Comparison of ENCODE assay signal across 8 cellular contexts in the genomic region with DNA sequence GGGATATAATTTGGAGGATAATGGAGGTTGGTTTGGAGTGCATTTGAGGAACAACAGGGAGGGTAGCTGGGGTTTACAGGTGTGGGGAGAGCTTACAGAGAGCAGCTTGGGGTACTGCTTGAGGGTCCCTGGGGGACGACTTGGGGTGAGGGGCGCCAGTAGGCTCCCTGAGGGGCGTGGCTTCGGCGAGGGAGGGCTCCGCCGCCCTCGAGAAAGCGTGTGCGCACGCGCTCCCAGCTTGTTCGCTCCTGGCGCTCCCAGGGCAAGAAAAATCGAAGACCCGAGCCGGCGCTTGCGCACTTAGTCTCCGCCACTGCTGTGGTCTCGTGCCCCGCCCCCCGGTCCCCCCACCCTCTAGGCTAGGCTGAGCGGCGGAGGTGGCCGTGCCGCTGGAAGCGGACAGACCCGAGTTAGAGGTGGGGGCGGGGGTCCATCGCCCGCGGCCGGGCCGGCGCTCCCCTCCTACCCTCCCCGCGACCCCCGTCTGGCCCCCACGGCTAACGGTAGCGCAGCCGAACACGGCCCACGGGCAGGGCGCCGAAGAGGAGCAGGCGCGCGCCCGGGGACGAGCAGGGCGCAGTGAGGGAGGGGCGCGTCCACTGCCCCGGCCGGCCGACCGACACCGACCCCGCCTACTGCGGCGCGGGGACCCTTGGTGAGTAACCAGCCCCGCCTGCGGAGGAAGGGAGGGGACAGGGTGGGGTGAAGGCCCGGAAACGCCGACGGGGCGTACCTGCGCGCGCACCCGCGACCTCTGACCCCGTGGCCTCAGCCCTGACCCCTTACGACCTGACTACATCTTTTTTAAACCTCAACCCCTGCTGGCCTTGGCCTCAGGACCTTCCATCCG. TPM values are rescaled to one million over a fixed set of nuclear protein-coding genes. Genes with fewer than 3 reads are reported as not detected.
A peak's percentile ranks its signal among the peaks of the same experiment; 100 is the strongest.
DNase-seq lines count a peak whose midpoint lies in the region; ATAC-seq, FAIRE-seq and TF ChIP-seq lines count a peak whose summit lies in the region.

No MANE protein-coding gene starts in this region.

- H3K9me3 Mint-ChIP-seq in activated naive CD4-positive, alpha-beta T cell treated with anti-CD3 and anti-CD28 coated beads, Interleukin-2, amount 10 ng/mL, durations not matched to agents 7 days and 5 days: no peaks in the 10 kb centered on the region

- H3K9me3 ChIP-seq in Panc1 (ENCODE audit: control insufficient read depth, insufficient read depth, low read depth, low read length): no peaks in the 10 kb centered on the region
- no peaks in the 10 kb centered on the region for H3K9me3 ChIP-seq in cardiac muscle cell (ENCODE audit: low read depth)
- no peaks in the 10 kb centered on the region for H3K9me3 ChIP-seq in vagina

- peak overlapping the region; percentile 77 for H3K4me3 Mint-ChIP-seq in activated naive CD4-positive, alpha-beta T cell treated with anti-CD3 and anti-CD28 coated beads, Interleukin-2, amount 10 ng/mL, durations not matched to agents 7 days and 5 days

- peaks cover 6% of the 10 kb centered on the region for H3K27me3 Mint-ChIP-seq in activated naive CD4-positive, alpha-beta T cell treated with anti-CD3 and anti-CD28 coated beads, Interleukin-2, amount 10 ng/mL, durations not matched to agents 7 days and 5 days

- peak; percentile 60 for DNase-seq in D721Med (ENCODE audit: insufficient read length, low spot score)
- DNase-seq in Panc1 (ENCODE audit: low read depth, low spot score): no peak
- peak; percentile 75 for DNase-seq in activated naive CD4-positive, alpha-beta T cell treated with anti-CD3 and anti-CD28 coated beads, Interleukin-2, amount 10 ng/mL, durations not matched to agents 7 days and 5 days
- peak; percentile 64 to 89 for DNase-seq in cardiac muscle cell (ENCODE audit: low read depth in 1 of 2, low spot score in 1 of 2)
- DNase-seq in posterior vena cava (ENCODE audit: low spot score): peak; percentile 90
- DNase-seq in vagina (ENCODE audit: extremely low spot score in 2 of 2): no peak

- peak overlapping the region; percentile 72 for H3K27ac ChIP-seq in Panc1 (ENCODE audit: low read length)
- H3K27ac ChIP-seq in cardiac muscle cell: peak overlapping the region; percentile 81
- H3K27ac ChIP-seq in vagina: peak overlapping the region; percentile 83

- in situ Hi-C loops in Panc1 (cut with HindIII; ENCODE audit: low pct_unique_long_range_greater_than_20kb, low sequenced_read_pairs): no loop called here

- ATAC-seq in HG02798 (IDR thresholded peaks at IDR 0.05; ENCODE audit: poor library complexity, unreplicated experiment): peak; percentile 66
- peak; percentile 88 for ATAC-seq in Panc1
- ATAC-seq in HG03378 (IDR thresholded peaks at IDR 0.05; ENCODE audit: unreplicated experiment): no peak

- CTCF ChIA-PET in Panc1 (lab: Charles Lee): no interaction called here
- CTCF ChIA-PET in activated naive CD4-positive, alpha-beta T cell treated with anti-CD3 and anti-CD28 coated beads, Interleukin-2, amount 10 ng/mL, durations not matched to agents 7 days and 5 days (lab: Charles Lee): no interaction called here

- H3K36me3 ChIP-seq in Panc1 (ENCODE audit: control insufficient read depth, insufficient read depth, low read length) (no peaks in the 10 kb centered on the region), cardiac muscle cell (no peaks in the 10 kb centered on the region), vagina (no peaks in the 10 kb centered on the region)

- intact Hi-C loops in Panc1 (cut with micrococcal nuclease; ENCODE audit: unreplicated experiment): no loop called here
- intact Hi-C loops in posterior vena cava (cut with DNase I): no loop called here
- intact Hi-C loops in vagina (cut with DNase I): no loop called here

- H3K27ac Mint-ChIP-seq in activated naive CD4-positive, alpha-beta T cell treated with anti-CD3 and anti-CD28 coated beads, Interleukin-2, amount 10 ng/mL, durations not matched to agents 7 days and 5 days: peak overlapping the region; percentile 87

- BruUV-seq in Panc1 (replicated peaks; lab: Mats Ljungman, UMichigan): no TSS peak

- peaks cover 27% of the 10 kb centered on the region for H3K4me1 Mint-ChIP-seq in activated naive CD4-positive, alpha-beta T cell treated with anti-CD3 and anti-CD28 coated beads, Interleukin-2, amount 10 ng/mL, durations not matched to agents 7 days and 5 days

- no peak for FAIRE-seq in D721Med (lab: Jason Lieb, UNC)

- TF ChIP-seq CTCF in D721Med (IDR thresholded peaks at IDR 0.05; ENCODE audit: insufficient read depth, missing control alignments) (no peak), Panc1 (IDR thresholded peaks at IDR 0.05) (no peak), cardiac muscle cell (IDR thresholded peaks at IDR 0.05; ENCODE audit: low read depth, low read length) (no peak), vagina (IDR thresholded peaks at IDR 0.05) (no peak)

- H3K4me1 ChIP-seq in Panc1 (ENCODE audit: control insufficient read depth, insufficient read depth, low read length) (peaks cover 3% of the 10 kb centered on the region; the same call in 1 of the 2 replicates), cardiac muscle cell (ENCODE audit: low read depth) (no peaks in the 10 kb centered on the region), vagina (peaks cover 1% of the 10 kb centered on the region)

- H3K27me3 ChIP-seq in Panc1 (ENCODE audit: control insufficient read depth, insufficient read depth, low read length) (no peaks in the 10 kb centered on the region), cardiac muscle cell (no peaks in the 10 kb centered on the region), vagina (no peaks in the 10 kb centered on the region)

- POLR2A ChIA-PET in Panc1 (lab: Charles Lee): no interaction called here

- no peak for TF ChIP-seq POLR2A in vagina (IDR thresholded peaks at IDR 0.05)

- H3K4me3 ChIP-seq in Panc1 (ENCODE audit: low read depth in 2 of 2, low read length in 2 of 2) (peak overlapping the region; percentile 52 to 62), cardiac muscle cell (peak overlapping the region; percentile 62), vagina (peak overlapping the region; percentile 61 to 66)

- peaks cover 8% of the 10 kb centered on the region for H3K36me3 Mint-ChIP-seq in activated naive CD4-positive, alpha-beta T cell treated with anti-CD3 and anti-CD28 coated beads, Interleukin-2, amount 10 ng/mL, durations not matched to agents 7 days and 5 days

RNA-seq across cellular contexts. Expression of gene CCDC120, which starts 5.4 kb away (rescaled TPM):
- total RNA-seq in Panc1 (2021; ENCODE audit: unreplicated experiment): 11.0 TPM
- 9.4 TPM for polyA plus RNA-seq in Panc1 (2012; ENCODE audit: insufficient read length)
- total RNA-seq in cardiac muscle cell: 6.2 and 7.8 TPM in 2 replicates
- 5.4 and 10.8 TPM in 2 replicates for polyA plus RNA-seq in cardiac muscle cell
- total RNA-seq in posterior vena cava: 1 to 10 TPM; 3.0 to 4.1 TPM
- total RNA-seq in vagina: 8.6 TPM

RNA-seq across cellular contexts. Expression of gene TFE3, which starts 10.3 kb away (rescaled TPM):
- total RNA-seq in Panc1 (2021; ENCODE audit: unreplicated experiment) (45.9 TPM), cardiac muscle cell (30.0 and 55.0 TPM in 2 replicates), posterior vena cava (10 to 100 TPM; 46.4 to 52.6 TPM), vagina (87.4 TPM)
- 57.6 TPM for polyA plus RNA-seq in Panc1 (2012; ENCODE audit: insufficient read length)
- 32.1 and 40.9 TPM in 2 replicates for polyA plus RNA-seq in cardiac muscle cell

RNA-seq across cellular contexts. Expression of gene PRAF2, which starts 20.4 kb away (rescaled TPM):
- 36.3 TPM for total RNA-seq in Panc1 (2021; ENCODE audit: unreplicated experiment)
- 73.9 TPM for polyA plus RNA-seq in Panc1 (2012; ENCODE audit: insufficient read length)
- total RNA-seq in cardiac muscle cell: 22.9 and 30.3 TPM in 2 replicates
- polyA plus RNA-seq in cardiac muscle cell: 56.2 and 76.7 TPM in 2 replicates
- total RNA-seq in posterior vena cava: 10 to 100 TPM; 36.4 to 42.6 TPM
- 24.1 TPM for total RNA-seq in vagina

RNA-seq across cellular contexts. Expression of gene WDR45, which starts 26.2 kb away (rescaled TPM):
- total RNA-seq in Panc1 (2021; ENCODE audit: unreplicated experiment) (49.3 TPM), cardiac muscle cell (51.4 and 54.6 TPM in 2 replicates), posterior vena cava (10 to 100 TPM; 49.8 to 51.9 TPM), vagina (72.7 TPM)
- polyA plus RNA-seq in Panc1 (2012; ENCODE audit: insufficient read length): 89.4 TPM
- polyA plus RNA-seq in cardiac muscle cell: 58.6 and 62.3 TPM in 2 replicates

RNA-seq across cellular contexts. Expression of gene GRIPAP1, which starts 51.4 kb away (rescaled TPM):
- 51.0 TPM for total RNA-seq in Panc1 (2021; ENCODE audit: unreplicated experiment)
- polyA plus RNA-seq in Panc1 (2012; ENCODE audit: insufficient read length): 45.7 TPM
- total RNA-seq in cardiac muscle cell: 34.7 and 67.3 TPM in 2 replicates
- polyA plus RNA-seq in cardiac muscle cell: 44.8 and 65.4 TPM in 2 replicates
- total RNA-seq in posterior vena cava: 10 to 100 TPM; 27.6 to 31.6 TPM
- total RNA-seq in vagina: 27.5 TPM

Comparison
In these comparisons a context has a peak if more than half of its experiments do, and no peak if none do; other contexts are left out.
1. DNase-seq: peak in D721Med (single experiment), activated naive CD4-positive, alpha-beta T cell treated with anti-CD3 and anti-CD28 coated beads, Interleukin-2, amount 10 ng/mL, durations not matched to agents 7 days and 5 days (single experiment), cardiac muscle cell (2 of 2) and posterior vena cava (single experiment); none in Panc1 (single experiment) and vagina (0 of 2).
2. Peak in every context shown above with its lines, with median percentiles within 50 percentile points of each other: H3K27ac ChIP-seq and H3K4me3 ChIP-seq.